Comparison of ENCODE assay signal across 8 cellular contexts in the genomic region with DNA sequence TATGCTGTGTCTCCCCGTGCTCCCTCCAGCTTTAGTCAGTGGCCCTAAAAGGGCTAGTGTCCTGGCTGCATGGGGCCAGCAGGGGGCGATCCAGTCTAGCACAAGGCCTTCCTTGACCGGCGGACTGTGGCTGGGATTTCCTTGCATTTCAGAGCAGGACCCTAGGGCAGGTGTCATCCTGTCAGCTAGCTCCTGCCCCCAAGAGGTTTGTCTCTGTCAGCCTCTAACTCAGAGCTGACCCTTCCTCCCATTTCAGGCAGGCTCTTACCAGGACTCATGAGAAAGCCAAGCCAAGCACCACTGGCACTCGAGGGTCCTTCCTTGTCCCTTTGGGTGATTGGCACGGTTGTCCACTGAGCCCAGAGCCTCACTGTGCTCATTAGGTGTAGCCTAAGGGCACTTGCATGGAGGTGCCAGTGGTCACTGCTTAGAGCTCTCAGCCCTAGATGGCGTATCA.
DNase-seq lines count a peak whose midpoint lies in the region; ATAC-seq and TF ChIP-seq lines count a peak whose summit lies in the region.

No MANE protein-coding gene starts in this region.

- intact Hi-C loops in right cardiac atrium (cut with DNase I) = no loop called here

- H3K4me3 ChIP-seq in right cardiac atrium (ENCODE audit: low read length) = no peak overlapping the region

- peak; percentile 65 for TF ChIP-seq POLR2A in GM18505 (IDR thresholded peaks at IDR 0.05; ENCODE audit: borderline replicate concordance, extremely low read depth, insufficient read depth, insufficient read length)

- H3K9me3 ChIP-seq in right cardiac atrium (ENCODE audit: control insufficient read depth, low read length) = no peaks in the 10 kb centered on the region

- H3K4me1 ChIP-seq in right cardiac atrium (ENCODE audit: control insufficient read depth, insufficient read depth, low read length) = peaks cover 6% of the 10 kb centered on the region

- H3K27ac ChIP-seq in right cardiac atrium (ENCODE audit: low read length) = no peak overlapping the region

- ATAC-seq in GM18505 (IDR thresholded peaks at IDR 0.05; ENCODE audit: unreplicated experiment) = peak; percentile 83
- ATAC-seq in HG02642 (IDR thresholded peaks at IDR 0.05; ENCODE audit: poor library complexity, unreplicated experiment) = peak; percentile 88
- ATAC-seq in right cardiac atrium = peak in 1 of 2 donors; percentile 30

- H3K27me3 ChIP-seq in right cardiac atrium (ENCODE audit: control insufficient read depth, insufficient read depth) = no peaks in the 10 kb centered on the region

- DNase-seq in AML-193 (lab: John Stamatoyannopoulos, UW) (peak; percentile 50 to 55), MV-4-11 (lab: John Stamatoyannopoulos, UW) (peak; percentile 64), right cardiac atrium (peak in 2 of 3 donors; percentile 45 to 66)
- DNase-seq in activated CD8-positive, alpha-beta memory T cell treated with anti-CD3 and anti-CD28 coated beads for 48 hours (ENCODE audit: low read depth in 2 of 3, low spot score in 2 of 3) = peak; percentile 4 to 24 (median 8)
- peak in 2 of 3 experiments; percentile 2 to 57 for DNase-seq in stimulated activated CD4-positive, alpha-beta T cell treated with anti-CD3 and anti-CD28 coated beads, TNF-alpha, amount 100 ng/mL, for 24 hours (ENCODE audit: low read depth in 3 of 3)
- DNase-seq in stimulated activated naive CD4-positive, alpha-beta T cell treated with Interleukin-2 at 50 U/mL for 16 hours (lab: John Stamatoyannopoulos, UW) = no peak

- WGBS in right cardiac atrium = 46% methylated on average over 7 of the region's 7 CpGs
